8 cellular contexts compared by ENCODE assay signal in genomic region chr12:123064885-123065619, GRCh38.
DNase-seq lines count a peak whose midpoint lies in the region; ATAC-seq and TF ChIP-seq lines count a peak whose summit lies in the region.

No MANE protein-coding gene starts in this region.

- CTCF ChIA-PET in A673 (lab: Charles Lee) = no interaction called here

- H3K27ac ChIP-seq in dorsolateral prefrontal cortex = peak overlapping the region in 57 of 59 donors; percentile 49 to 96 (median 83)
- peak overlapping the region; percentile 95 for H3K27ac ChIP-seq in psoas muscle
- H3K27ac ChIP-seq in A673 (ENCODE audit: low read depth, low read length, poor library complexity, severe bottlenecking) = no peak overlapping the region

- no peak for TF ChIP-seq CTCF in dorsolateral prefrontal cortex (IDR thresholded peaks at IDR 0.05 in 54 of 56, conservative IDR thresholded peaks at IDR 0.05 in 2 of 56; ENCODE audit: low read depth in 1 of 56, partially characterized antibody in 56 of 56)
- TF ChIP-seq CTCF in psoas muscle (IDR thresholded peaks at IDR 0.05) = no peak
- no peak for TF ChIP-seq CTCF in A673 (conservative IDR thresholded peaks at IDR 0.05; ENCODE audit: low read depth, low read length)

- H3K27me3 ChIP-seq in dorsolateral prefrontal cortex = no peaks in the 10 kb centered on the region
- no peaks in the 10 kb centered on the region for H3K27me3 ChIP-seq in psoas muscle (ENCODE audit: insufficient read depth in 3 of 3, low read length in 2 of 3)
- H3K27me3 ChIP-seq in A673 (replicated peaks; ENCODE audit: insufficient read depth, low read depth, low read length, poor library complexity) = no peaks in the 10 kb centered on the region

- POLR2A ChIA-PET in A673 (lab: Charles Lee; ENCODE audit: low non-redundant PET) = no interaction called here

- H3K9me3 ChIP-seq in psoas muscle (no peaks in the 10 kb centered on the region), A673 (ENCODE audit: low read depth, low read length, poor library complexity, severe bottlenecking) (no peaks in the 10 kb centered on the region)

- intact Hi-C loops in dorsolateral prefrontal cortex (cut with DNase I) (no loop called here), psoas muscle (cut with DNase I) (loop anchor here in 1 of 2 donors (2.0 kb wide), 1 partner anchor 32 kb away; no protein-coding TSS in a partner anchor), A673 (cut with micrococcal nuclease; ENCODE audit: unreplicated experiment) (no loop called here)

- ATAC-seq in psoas muscle (peak; percentile 23 to 40 (median 31)), HG02571 (IDR thresholded peaks at IDR 0.05; ENCODE audit: unreplicated experiment) (no peak), HG02623 (IDR thresholded peaks at IDR 0.05; ENCODE audit: unreplicated experiment) (no peak)

- H3K36me3 ChIP-seq in psoas muscle (ENCODE audit: insufficient read depth in 1 of 2, low read depth in 1 of 2) (no peaks in the 10 kb centered on the region), A673 (ENCODE audit: insufficient read depth, low read length, poor library complexity, severe bottlenecking) (no peaks in the 10 kb centered on the region)

- no TSS peak for BruUV-seq in A673 (replicated peaks; lab: Mats Ljungman, UMichigan)

- H3K4me3 ChIP-seq in dorsolateral prefrontal cortex (peak overlapping the region in 1 of 59 donors; percentile 10), psoas muscle (no peak overlapping the region), A673 (ENCODE audit: low read depth, low read length, poor library complexity, severe bottlenecking) (no peak overlapping the region)

- WGBS in psoas muscle, 3 donors = 31 to 46% (median 33%) methylated on average over 8 of the region's 8 CpGs

- DNase-seq in DMS53 treated with DMSO at 0.1 percent for 48 hours (lab: John Stamatoyannopoulos, UW; ENCODE audit: unreplicated experiment) (peak; percentile 54), NCI-H2196 treated with DMSO at 0.1 percent for 48 hours (lab: John Stamatoyannopoulos, UW; ENCODE audit: unreplicated experiment) (peak; percentile 36), dorsolateral prefrontal cortex (peak in 1 of 10 donors; percentile 91), psoas muscle (peak in 1 of 2 donors; percentile 57), A673 (ENCODE audit: low spot score) (no peak), OCI-M1 (lab: John Stamatoyannopoulos, UW) (no peak)

- H3K4me1 ChIP-seq in psoas muscle (peaks cover 83% of the 10 kb centered on the region), A673 (ENCODE audit: insufficient read depth, low read length, poor library complexity, severe bottlenecking) (no peaks in the 10 kb centered on the region)

Comparison
In these comparisons a context has a peak if more than half of its experiments do, and no peak if none do; other contexts are left out.
1. DNase-seq: peak in DMS53 treated with DMSO at 0.1 percent for 48 hours (single experiment) and NCI-H2196 treated with DMSO at 0.1 percent for 48 hours (single experiment); none in A673 (single experiment) and OCI-M1 (single experiment).
2. ATAC-seq: peak in psoas muscle (4 of 4); none in HG02571 (single experiment) and HG02623 (single experiment).